In the genomic region with DNA sequence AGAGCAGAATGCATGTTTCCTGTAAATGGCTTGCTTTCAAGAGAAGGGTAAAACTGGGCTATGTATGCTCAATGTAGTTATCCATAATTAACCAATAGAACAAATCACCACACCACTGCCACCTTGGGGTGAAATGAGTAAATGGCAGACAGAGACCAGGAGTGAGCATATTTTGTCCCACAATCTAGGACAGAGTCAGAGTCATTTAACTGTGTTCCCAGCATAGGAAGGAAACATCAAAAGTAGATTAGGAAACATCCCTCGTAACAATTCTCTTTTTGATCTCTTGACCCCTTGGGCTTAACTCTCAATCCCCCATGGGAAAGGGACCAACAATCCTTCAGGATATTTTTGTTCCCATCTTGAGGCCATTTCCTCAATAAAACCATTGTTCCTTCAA, we compare ENCODE assay signal across 7 cellular contexts.
A peak's percentile ranks its signal among the peaks of the same experiment; 100 is the strongest.
DNase-seq lines count a peak whose midpoint lies in the region; ATAC-seq, FAIRE-seq and TF ChIP-seq lines count a peak whose summit lies in the region.

No MANE protein-coding gene starts in this region.

- DNase-seq in GDM1 (lab: John Stamatoyannopoulos, UW) = peak; percentile 46
- DNase-seq in HT1080 (ENCODE audit: low read depth) = peak; percentile 43
- peak in 1 of 2 experiments; percentile 2 for DNase-seq in PC-9
- peak; percentile 50 for DNase-seq in brain microvascular endothelial cell
- no peak for DNase-seq in kidney
- DNase-seq in stimulated activated CD8-positive, alpha-beta memory T cell treated with anti-CD3 and anti-CD28 coated beads, Interleukin-12 subunit alpha, Interleukin-12 subunit beta, amount 100 ng/mL, for 24 hours (ENCODE audit: extremely low read depth) = peak; percentile 3

- peak; percentile 89 for ATAC-seq in GM21390 (IDR thresholded peaks at IDR 0.05; ENCODE audit: unreplicated experiment)

- no peaks in the 10 kb centered on the region for H3F3A ChIP-seq in PC-9 (ENCODE audit: insufficient read depth, low read depth)

- CTCF ChIA-PET in PC-9 (lab: Charles Lee) = no interaction called here

- no TSS peak for BruUV-seq in PC-9 (replicated peaks; lab: Mats Ljungman, UMichigan)

- peak; percentile 33 for FAIRE-seq in kidney (lab: Jason Lieb, UNC)

- H3K4me3 ChIP-seq in PC-9 = no peak overlapping the region
- no peak overlapping the region for H3K4me3 ChIP-seq in brain microvascular endothelial cell (ENCODE audit: low read depth, low read length)
- no peak overlapping the region for H3K4me3 ChIP-seq in kidney (ENCODE audit: low read length in 2 of 2)

- no peak overlapping the region for H3K4me2 ChIP-seq in PC-9

- H2AFZ ChIP-seq in PC-9 = no peak overlapping the region

- H3K27me3 ChIP-seq in PC-9 (ENCODE audit: insufficient read depth, low read depth) (no peaks in the 10 kb centered on the region), brain microvascular endothelial cell (replicated peaks) (no peaks in the 10 kb centered on the region)

- peak; percentile 70 for TF ChIP-seq CTCF in PC-9 (conservative IDR thresholded peaks at IDR 0.05)
- peak; percentile 74 for TF ChIP-seq CTCF in brain microvascular endothelial cell (IDR thresholded peaks at IDR 0.05; ENCODE audit: low read depth, low read length, missing control alignments)
- peak; percentile 53 for TF ChIP-seq CTCF in kidney (IDR thresholded peaks at IDR 0.05; ENCODE audit: borderline replicate concordance, extremely low read depth, insufficient read depth)

- no peaks in the 10 kb centered on the region for H4K20me1 ChIP-seq in PC-9 (ENCODE audit: insufficient read depth)

- H3K36me3 ChIP-seq in PC-9 (ENCODE audit: low read depth) = no peaks in the 10 kb centered on the region
- no peaks in the 10 kb centered on the region for H3K36me3 ChIP-seq in brain microvascular endothelial cell (replicated peaks)
- H3K36me3 ChIP-seq in kidney (ENCODE audit: control insufficient read depth in 1 of 2, insufficient read depth in 2 of 2, low read length in 2 of 2) = no peaks in the 10 kb centered on the region

- in situ Hi-C loops in brain microvascular endothelial cell (cut with HindIII; ENCODE audit: low pct_ligation_motif_present, low sequenced_read_pairs) = no loop called here

- POLR2A ChIA-PET in PC-9 (lab: Charles Lee; ENCODE audit: unreplicated experiment) = no interaction called here

- no peak overlapping the region for H3K27ac ChIP-seq in PC-9
- no peak overlapping the region for H3K27ac ChIP-seq in brain microvascular endothelial cell
- peak overlapping the region in 1 of 2 donors; percentile 41 for H3K27ac ChIP-seq in kidney (ENCODE audit: low read depth in 2 of 2, low read length in 2 of 2)

- H3K9me2 ChIP-seq in PC-9 (ENCODE audit: insufficient read depth) = no peaks in the 10 kb centered on the region; the same call in 1 of the 2 replicates

- no peaks in the 10 kb centered on the region for H3K79me2 ChIP-seq in PC-9 (ENCODE audit: low read depth)

- H3K4me1 ChIP-seq in PC-9 (replicated peaks; ENCODE audit: insufficient read depth) (no peaks in the 10 kb centered on the region), kidney (ENCODE audit: control insufficient read depth in 1 of 2, insufficient read depth in 1 of 2, low read depth in 1 of 2, low read length in 2 of 2) (peaks cover 0 to 3% of the 10 kb centered on the region in 2 donors)

- H3K9ac ChIP-seq in kidney (ENCODE audit: low read length in 2 of 2) = no peak overlapping the region

- intact Hi-C loops in PC-9 (cut with micrococcal nuclease; ENCODE audit: unreplicated experiment) (loop anchor here (5.0 kb wide), 1 partner anchor 116 kb away; no protein-coding TSS in a partner anchor), kidney (cut with DNase I) (loop anchor here (10.0 kb wide), 1 partner anchor 342 kb away; a partner anchor contains a TSS)

- H3K9me3 ChIP-seq in PC-9 (ENCODE audit: insufficient read depth, low read depth) = no peaks in the 10 kb centered on the region
- H3K9me3 ChIP-seq in kidney (ENCODE audit: control insufficient read depth in 1 of 2, low read length in 2 of 2) = no peaks in the 10 kb centered on the region
